ENCODE assay signal across 20 cellular contexts in the genomic region with DNA sequence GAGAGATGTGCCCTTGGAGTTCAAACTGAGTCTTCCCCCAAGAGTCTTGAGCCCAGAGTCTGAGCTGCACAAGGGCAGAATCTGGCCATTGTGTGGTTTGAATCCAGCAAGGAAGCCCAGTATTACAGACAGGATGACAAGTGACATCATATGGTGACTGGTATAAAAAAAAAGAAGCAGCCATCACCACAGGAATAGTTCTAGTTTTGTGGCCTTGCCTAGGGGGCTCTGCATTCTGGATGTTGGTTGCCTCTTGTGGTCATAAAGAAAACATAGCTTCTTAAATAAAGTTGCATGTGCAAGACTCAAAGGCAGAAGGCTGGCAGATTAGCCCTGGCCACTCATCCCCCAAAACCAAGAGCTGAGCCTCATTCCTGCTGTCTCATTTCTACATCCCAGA. TPM values are rescaled to one million over a fixed set of nuclear protein-coding genes. Genes with fewer than 3 reads are reported as not detected.
"Had no signal": no experiment of that assay in that cellular context is flagged by ENCODE, and none has a peak within 500 bp of the region (broad histone marks: within the 10 kb centered on the region; RNA-seq: fewer than 3 reads in every experiment).

No MANE protein-coding gene starts in this region.

- H3K27me3 ChIP-seq: heart left ventricle, right lobe of liver, suprapubic skin had no signal

- DNase-seq: activated CD4-positive, alpha-beta memory T cell treated with anti-CD3 and anti-CD28 coated beads for 36 hours; activated CD4-positive, alpha-beta T cell treated with anti-CD3 and anti-CD28 coated beads for 1 hour; activated effector memory CD4-positive, alpha-beta T cell treated with Interleukin-2 at 50 U/mL for 16 hours; activated naive CD4-positive, alpha-beta T cell treated with anti-CD3 and anti-CD28 coated beads, Interleukin-2, amount 50 U/mL, for 16 hours; activated T-cell treated with anti-CD3 and anti-CD28 coated beads, Interleukin-2, amount 50 U/mL, for 24 hours; effector memory CD4-positive, alpha-beta T cell; heart left ventricle; immature natural killer cell; psoas muscle; right lobe of liver had no signal

- H3K36me3 ChIP-seq: heart left ventricle, right lobe of liver, suprapubic skin had no signal

- H3K9me3 ChIP-seq: heart left ventricle, psoas muscle, right lobe of liver, suprapubic skin had no signal

- H3K4me3 ChIP-seq: heart left ventricle, psoas muscle, right lobe of liver, suprapubic skin had no signal

- ATAC-seq: heart left ventricle, psoas muscle, right lobe of liver had no signal

- H3K27ac ChIP-seq: heart left ventricle, psoas muscle, right lobe of liver, suprapubic skin, VCaP had no signal

- H3K4me1 ChIP-seq: heart left ventricle, psoas muscle, right lobe of liver, suprapubic skin had no signal

RNA-seq across cellular contexts. Expression of a gene that starts 16.8 kb away (rescaled TPM):
- total RNA-seq: activated CD4-positive, alpha-beta memory T cell treated with anti-CD3 and anti-CD28 coated beads for 36 hours; astrocyte; bronchial epithelial cell; cerebellum; frontal cortex; heart left ventricle; liver; mesenteric fat pad; osteocyte; psoas muscle; right lobe of liver; suprapubic skin had no signal
- polyA plus RNA-seq: adipose tissue, heart left ventricle, immature natural killer cell, liver, psoas muscle had no signal

RNA-seq across cellular contexts. Expression of a gene that starts 44.3 kb away (rescaled TPM):
- total RNA-seq: activated CD4-positive, alpha-beta memory T cell treated with anti-CD3 and anti-CD28 coated beads for 36 hours; bronchial epithelial cell; mesenteric fat pad; osteocyte; right lobe of liver had no signal
- polyA plus RNA-seq: immature natural killer cell had no signal
